7 cellular contexts compared by ENCODE assay signal in genomic region chr16:47461598-47462266, GRCh38. TPM values are rescaled to one million over a fixed set of nuclear protein-coding genes. Genes with fewer than 3 reads are reported as not detected.
DNase-seq lines count a peak whose midpoint lies in the region; ATAC-seq lines count a peak whose summit lies in the region.

No MANE protein-coding gene starts in this region.

- H3K4me3 Mint-ChIP-seq in activated naive CD8-positive, alpha-beta T cell treated with anti-CD3 and anti-CD28 coated beads, Interleukin-2, amount 50 U/mL, for 24 hours, result peak overlapping the region; percentile 99

- H3K9me3 Mint-ChIP-seq in activated naive CD8-positive, alpha-beta T cell treated with anti-CD3 and anti-CD28 coated beads, Interleukin-2, amount 50 U/mL, for 24 hours, result no peaks in the 10 kb centered on the region

- intact Hi-C loops in left cardiac atrium (cut with DNase I), result loop anchor here in 1 of 2 donors (10.0 kb wide), 1 partner anchor 63 kb away; no protein-coding TSS in a partner anchor

- peaks cover 3% of the 10 kb centered on the region for H3K36me3 Mint-ChIP-seq in activated naive CD8-positive, alpha-beta T cell treated with anti-CD3 and anti-CD28 coated beads, Interleukin-2, amount 50 U/mL, for 24 hours (ENCODE audit: low read depth)

- H3K27ac Mint-ChIP-seq in activated naive CD8-positive, alpha-beta T cell treated with anti-CD3 and anti-CD28 coated beads, Interleukin-2, amount 50 U/mL, for 24 hours, result peak overlapping the region; percentile 90

- H3K4me1 Mint-ChIP-seq in activated naive CD8-positive, alpha-beta T cell treated with anti-CD3 and anti-CD28 coated beads, Interleukin-2, amount 50 U/mL, for 24 hours, result peaks cover 64% of the 10 kb centered on the region

- DNase-seq in EL (peak; percentile 48), NCI-H146 (lab: John Stamatoyannopoulos, UW) (peak; percentile 32), left cardiac atrium (no peak), pons (ENCODE audit: low spot score) (peak; percentile 51), islet precursor cell (no peak)
- DNase-seq in activated naive CD8-positive, alpha-beta T cell treated with anti-CD3 and anti-CD28 coated beads, Interleukin-2, amount 50 U/mL, for 24 hours, result no peak

- H3K27me3 Mint-ChIP-seq in activated naive CD8-positive, alpha-beta T cell treated with anti-CD3 and anti-CD28 coated beads, Interleukin-2, amount 50 U/mL, for 24 hours, result no peaks in the 10 kb centered on the region

- ATAC-seq in GM21529 (IDR thresholded peaks at IDR 0.05; ENCODE audit: unreplicated experiment) (peak; percentile 38), left cardiac atrium (peak; percentile 36 to 50)
- peak; percentile 21 for ATAC-seq in activated naive CD8-positive, alpha-beta T cell treated with anti-CD3 and anti-CD28 coated beads, Interleukin-2, amount 50 U/mL, for 24 hours

RNA-seq across cellular contexts. Expression of gene PHKB, which starts 0.6 kb away (rescaled TPM):
- total RNA-seq in left cardiac atrium, result 10 to 100 TPM; 47.7 to 53.5 TPM

RNA-seq across cellular contexts. Expression of gene ITFG1, which starts 0.9 kb away (rescaled TPM):
- total RNA-seq in left cardiac atrium, result 10 to 100 TPM; 50.2 to 53.2 TPM

Comparison
In these comparisons a context has a peak if more than half of its experiments do, and no peak if none do; other contexts are left out.
1. DNase-seq: peak in EL (single experiment), NCI-H146 (single experiment) and pons (single experiment); none in activated naive CD8-positive, alpha-beta T cell treated with anti-CD3 and anti-CD28 coated beads, Interleukin-2, amount 50 U/mL, for 24 hours (single experiment), left cardiac atrium (single experiment) and islet precursor cell (single experiment).
2. Peak in every context shown above with its lines, with median percentiles within 50 percentile points of each other: ATAC-seq.